ENCODE assay signal across 1 cellular context in genomic region chr5:176416123-176416924, GRCh38.
TF ChIP-seq lines count a peak whose summit lies in the region.

Gene CLTB, minus strand, starts transcription at chr5:176416539. Its CDS starts 176 bp downstream, at chr5:176416363.

TF ChIP-seq in K562, 482 proteins besides CTCF, POLR2A, EP300 and RAD21 (continued from another document and continues in another):
- TF ChIP-seq ZNF24 (IDR thresholded peaks at IDR 0.05), result peak; percentile 57; the same call in 1 of the 2 replicates
- no peak for TF ChIP-seq U2AF2 (optimal IDR thresholded peaks at IDR 0.05; ENCODE audit: low read depth, low read length)
- peak in 2 of 3 experiments; percentile 75 to 77 for TF ChIP-seq YY1 (IDR thresholded peaks at IDR 0.05; ENCODE audit: borderline replicate concordance in 1 of 3, control insufficient read depth in 1 of 3, extremely low read depth in 1 of 3, insufficient read depth in 3 of 3, insufficient read length in 1 of 3, insufficient replicate concordance in 2 of 3, low read depth in 1 of 3, low read length in 2 of 3)
- TF ChIP-seq ZNF445 (CRISPR knock-in tag; IDR thresholded peaks at IDR 0.05; ENCODE audit: low read depth), result no peak
- TF ChIP-seq KLF10 (CRISPR knock-in tag; IDR thresholded peaks at IDR 0.05), result no peak
- no peak for TF ChIP-seq ARNT (IDR thresholded peaks at IDR 0.05)
- TF ChIP-seq SMC3 (conservative IDR thresholded peaks at IDR 0.05; ENCODE audit: insufficient read depth, low read depth, low read length), result peak; percentile 95
- TF ChIP-seq RBBP5 (IDR thresholded peaks at IDR 0.05; ENCODE audit: borderline replicate concordance, insufficient read depth, low read length, poor library complexity, severe bottlenecking), result peak; percentile 91
- no peak for TF ChIP-seq ZNF354B (CRISPR knock-in tag; IDR thresholded peaks at IDR 0.05)
- TF ChIP-seq SAFB (IDR thresholded peaks at IDR 0.05; ENCODE audit: borderline replicate concordance, low read depth, low read length), result peak; percentile 86
- peak; percentile 29; the same call in 1 of the 2 replicates for TF ChIP-seq HCFC1 (IDR thresholded peaks at IDR 0.05; ENCODE audit: low read depth, low read length)
- TF ChIP-seq RCOR1 (IDR thresholded peaks at IDR 0.05; ENCODE audit: borderline replicate concordance in 1 of 2, low read depth in 2 of 2, low read length in 2 of 2), result peak in 1 of 2 experiments; percentile 52; a peak in 2 of 4 replicates
- TF ChIP-seq ZNF431 (CRISPR knock-in tag; IDR thresholded peaks at IDR 0.05), result peak; percentile 61; the same call in 1 of the 2 replicates
- TF ChIP-seq, protein P1, sequence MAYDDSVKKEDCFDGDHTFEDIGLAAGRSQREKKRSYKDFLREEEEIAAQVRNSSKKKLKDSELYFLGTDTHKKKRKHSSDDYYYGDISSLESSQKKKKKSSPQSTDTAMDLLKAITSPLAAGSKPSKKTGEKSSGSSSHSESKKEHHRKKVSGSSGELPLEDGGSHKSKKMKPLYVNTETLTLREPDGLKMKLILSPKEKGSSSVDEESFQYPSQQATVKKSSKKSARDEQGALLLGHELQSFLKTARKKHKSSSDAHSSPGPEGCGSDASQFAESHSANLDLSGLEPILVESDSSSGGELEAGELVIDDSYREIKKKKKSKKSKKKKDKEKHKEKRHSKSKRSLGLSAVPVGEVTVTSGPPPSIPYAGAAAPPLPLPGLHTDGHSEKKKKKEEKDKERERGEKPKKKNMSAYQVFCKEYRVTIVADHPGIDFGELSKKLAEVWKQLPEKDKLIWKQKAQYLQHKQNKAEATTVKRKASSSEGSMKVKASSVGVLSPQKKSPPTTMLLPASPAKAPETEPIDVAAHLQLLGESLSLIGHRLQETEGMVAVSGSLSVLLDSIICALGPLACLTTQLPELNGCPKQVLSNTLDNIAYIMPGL (CRISPR knock-in tag; IDR thresholded peaks at IDR 0.05), result peak; percentile 78; the same call in 1 of the 2 replicates
- TF ChIP-seq PYGO2 (tag; IDR thresholded peaks at IDR 0.05), result no peak
- TF ChIP-seq GATAD2B (IDR thresholded peaks at IDR 0.05; ENCODE audit: borderline replicate concordance), result peak; percentile 98
- no peak for TF ChIP-seq MEF2D (tag; conservative IDR thresholded peaks at IDR 0.05; ENCODE audit: low read depth)
- no peak for TF ChIP-seq POLR2H (tag; IDR thresholded peaks at IDR 0.05; ENCODE audit: low read depth)
- TF ChIP-seq ZNF57 (CRISPR knock-in tag; IDR thresholded peaks at IDR 0.05), result no peak
- no peak for TF ChIP-seq SP1 (CRISPR knock-in tag; IDR thresholded peaks at IDR 0.05)
- peak; percentile 79; the same call in 1 of the 2 replicates for TF ChIP-seq ERF (CRISPR knock-in tag; IDR thresholded peaks at IDR 0.05)
- TF ChIP-seq KAT8 (IDR thresholded peaks at IDR 0.05; ENCODE audit: low read depth), result no peak
- TF ChIP-seq, protein P2, sequence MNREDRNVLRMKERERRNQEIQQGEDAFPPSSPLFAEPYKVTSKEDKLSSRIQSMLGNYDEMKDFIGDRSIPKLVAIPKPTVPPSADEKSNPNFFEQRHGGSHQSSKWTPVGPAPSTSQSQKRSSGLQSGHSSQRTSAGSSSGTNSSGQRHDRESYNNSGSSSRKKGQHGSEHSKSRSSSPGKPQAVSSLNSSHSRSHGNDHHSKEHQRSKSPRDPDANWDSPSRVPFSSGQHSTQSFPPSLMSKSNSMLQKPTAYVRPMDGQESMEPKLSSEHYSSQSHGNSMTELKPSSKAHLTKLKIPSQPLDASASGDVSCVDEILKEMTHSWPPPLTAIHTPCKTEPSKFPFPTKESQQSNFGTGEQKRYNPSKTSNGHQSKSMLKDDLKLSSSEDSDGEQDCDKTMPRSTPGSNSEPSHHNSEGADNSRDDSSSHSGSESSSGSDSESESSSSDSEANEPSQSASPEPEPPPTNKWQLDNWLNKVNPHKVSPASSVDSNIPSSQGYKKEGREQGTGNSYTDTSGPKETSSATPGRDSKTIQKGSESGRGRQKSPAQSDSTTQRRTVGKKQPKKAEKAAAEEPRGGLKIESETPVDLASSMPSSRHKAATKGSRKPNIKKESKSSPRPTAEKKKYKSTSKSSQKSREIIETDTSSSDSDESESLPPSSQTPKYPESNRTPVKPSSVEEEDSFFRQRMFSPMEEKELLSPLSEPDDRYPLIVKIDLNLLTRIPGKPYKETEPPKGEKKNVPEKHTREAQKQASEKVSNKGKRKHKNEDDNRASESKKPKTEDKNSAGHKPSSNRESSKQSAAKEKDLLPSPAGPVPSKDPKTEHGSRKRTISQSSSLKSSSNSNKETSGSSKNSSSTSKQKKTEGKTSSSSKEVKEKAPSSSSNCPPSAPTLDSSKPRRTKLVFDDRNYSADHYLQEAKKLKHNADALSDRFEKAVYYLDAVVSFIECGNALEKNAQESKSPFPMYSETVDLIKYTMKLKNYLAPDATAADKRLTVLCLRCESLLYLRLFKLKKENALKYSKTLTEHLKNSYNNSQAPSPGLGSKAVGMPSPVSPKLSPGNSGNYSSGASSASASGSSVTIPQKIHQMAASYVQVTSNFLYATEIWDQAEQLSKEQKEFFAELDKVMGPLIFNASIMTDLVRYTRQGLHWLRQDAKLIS (CRISPR knock-in tag; IDR thresholded peaks at IDR 0.05), result no peak
- TF ChIP-seq E2F8 (IDR thresholded peaks at IDR 0.05; ENCODE audit: low read depth, partially characterized antibody), result no peak
- TF ChIP-seq SNAPC5 (CRISPR knock-in tag; IDR thresholded peaks at IDR 0.05), result no peak
- peak in 1 of 2 experiments; percentile 96; a peak in 2 of 4 replicates for TF ChIP-seq NONO (IDR thresholded peaks at IDR 0.05; ENCODE audit: low read depth in 2 of 2, low read length in 1 of 2)
- peak; percentile 99; the same call in 1 of the 2 replicates for TF ChIP-seq RB1 (IDR thresholded peaks at IDR 0.05; ENCODE audit: low read depth)
- TF ChIP-seq, protein P3, sequence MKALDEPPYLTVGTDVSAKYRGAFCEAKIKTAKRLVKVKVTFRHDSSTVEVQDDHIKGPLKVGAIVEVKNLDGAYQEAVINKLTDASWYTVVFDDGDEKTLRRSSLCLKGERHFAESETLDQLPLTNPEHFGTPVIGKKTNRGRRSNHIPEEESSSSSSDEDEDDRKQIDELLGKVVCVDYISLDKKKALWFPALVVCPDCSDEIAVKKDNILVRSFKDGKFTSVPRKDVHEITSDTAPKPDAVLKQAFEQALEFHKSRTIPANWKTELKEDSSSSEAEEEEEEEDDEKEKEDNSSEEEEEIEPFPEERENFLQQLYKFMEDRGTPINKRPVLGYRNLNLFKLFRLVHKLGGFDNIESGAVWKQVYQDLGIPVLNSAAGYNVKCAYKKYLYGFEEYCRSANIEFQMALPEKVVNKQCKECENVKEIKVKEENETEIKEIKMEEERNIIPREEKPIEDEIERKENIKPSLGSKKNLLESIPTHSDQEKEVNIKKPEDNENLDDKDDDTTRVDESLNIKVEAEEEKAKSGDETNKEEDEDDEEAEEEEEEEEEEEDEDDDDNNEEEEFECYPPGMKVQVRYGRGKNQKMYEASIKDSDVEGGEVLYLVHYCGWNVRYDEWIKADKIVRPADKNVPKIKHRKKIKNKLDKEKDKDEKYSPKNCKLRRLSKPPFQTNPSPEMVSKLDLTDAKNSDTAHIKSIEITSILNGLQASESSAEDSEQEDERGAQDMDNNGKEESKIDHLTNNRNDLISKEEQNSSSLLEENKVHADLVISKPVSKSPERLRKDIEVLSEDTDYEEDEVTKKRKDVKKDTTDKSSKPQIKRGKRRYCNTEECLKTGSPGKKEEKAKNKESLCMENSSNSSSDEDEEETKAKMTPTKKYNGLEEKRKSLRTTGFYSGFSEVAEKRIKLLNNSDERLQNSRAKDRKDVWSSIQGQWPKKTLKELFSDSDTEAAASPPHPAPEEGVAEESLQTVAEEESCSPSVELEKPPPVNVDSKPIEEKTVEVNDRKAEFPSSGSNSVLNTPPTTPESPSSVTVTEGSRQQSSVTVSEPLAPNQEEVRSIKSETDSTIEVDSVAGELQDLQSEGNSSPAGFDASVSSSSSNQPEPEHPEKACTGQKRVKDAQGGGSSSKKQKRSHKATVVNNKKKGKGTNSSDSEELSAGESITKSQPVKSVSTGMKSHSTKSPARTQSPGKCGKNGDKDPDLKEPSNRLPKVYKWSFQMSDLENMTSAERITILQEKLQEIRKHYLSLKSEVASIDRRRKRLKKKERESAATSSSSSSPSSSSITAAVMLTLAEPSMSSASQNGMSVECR (CRISPR knock-in tag; IDR thresholded peaks at IDR 0.05), result peak; percentile 59; the same call in 1 of the 2 replicates
- no peak for TF ChIP-seq ZNF609 (CRISPR knock-in tag; IDR thresholded peaks at IDR 0.05; ENCODE audit: borderline replicate concordance)
- no peak for TF ChIP-seq RERE (CRISPR knock-in tag; IDR thresholded peaks at IDR 0.05; ENCODE audit: borderline replicate concordance)
- no peak for TF ChIP-seq ZKSCAN8 (CRISPR knock-in tag; IDR thresholded peaks at IDR 0.05)
